16 cellular contexts compared by ENCODE assay signal in the genomic region with DNA sequence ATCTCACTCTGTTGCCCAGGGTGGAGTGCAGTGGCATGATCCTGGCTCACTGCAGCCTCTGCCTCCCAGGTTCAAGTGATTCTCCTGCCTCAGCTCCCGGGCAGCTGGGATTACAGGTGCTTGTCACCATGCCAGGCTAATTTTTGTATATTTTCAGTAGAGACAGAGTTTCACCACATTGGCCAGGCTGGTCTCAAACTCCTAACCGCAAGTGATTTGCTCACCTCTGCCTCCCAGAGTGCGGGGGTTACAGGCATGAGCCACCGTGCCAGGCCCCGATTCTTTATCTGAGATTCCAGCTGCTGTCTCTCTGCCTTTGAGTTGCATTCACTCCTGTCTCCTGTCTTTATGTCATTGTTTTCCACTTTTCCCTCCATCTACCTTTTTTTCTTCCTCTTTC.
DNase-seq lines count a peak whose midpoint lies in the region; ATAC-seq and TF ChIP-seq lines count a peak whose summit lies in the region.
"Had no signal": no experiment of that assay in that cellular context is flagged by ENCODE, and none has a peak within 500 bp of the region (broad histone marks: within the 10 kb centered on the region; RNA-seq: fewer than 3 reads in every experiment).

No MANE protein-coding gene starts in this region.

- H3K9me3 Mint-ChIP-seq in WTC11 (no peaks in the 10 kb centered on the region), neural progenitor cell (no peaks in the 10 kb centered on the region), osteocyte (ENCODE audit: unreplicated experiment) (no peaks in the 10 kb centered on the region)
- H3K9me3 Mint-ChIP-seq: CD8-positive, alpha-beta memory T cell; IgD-negative memory B cell had no signal

- H3K4me2 ChIP-seq in KMS-11: peak overlapping the region; percentile 45; the same call in 1 of the 2 replicates
- H3K4me2 ChIP-seq in neural progenitor cell: peak overlapping the region; percentile 8
- H3K4me2 ChIP-seq: BLaER1 had no signal

- H3K9ac ChIP-seq in KMS-11 (no peak overlapping the region; the same call in 1 of the 2 replicates), neural progenitor cell (no peak overlapping the region)
- H3K9ac ChIP-seq: BLaER1 had no signal

- H3K27me3 ChIP-seq in KMS-11 (ENCODE audit: insufficient read depth, low read depth): no peaks in the 10 kb centered on the region
- H3K27me3 ChIP-seq in neural progenitor cell: no peaks in the 10 kb centered on the region
- H3K27me3 ChIP-seq: BLaER1 had no signal

- no peak overlapping the region for H3K4me3 Mint-ChIP-seq in WTC11
- no peak overlapping the region for H3K4me3 Mint-ChIP-seq in neural progenitor cell
- H3K4me3 Mint-ChIP-seq in osteocyte (ENCODE audit: unreplicated experiment): no peak overlapping the region
- H3K4me3 Mint-ChIP-seq: CD8-positive, alpha-beta memory T cell; IgD-negative memory B cell had no signal

- H3K79me2 ChIP-seq in KMS-11 (ENCODE audit: insufficient read depth, low read depth) (no peaks in the 10 kb centered on the region), neural progenitor cell (ENCODE audit: low read depth) (no peaks in the 10 kb centered on the region)

- H3F3A ChIP-seq in neural progenitor cell (ENCODE audit: low read depth): peaks cover 8% of the 10 kb centered on the region

- no peaks in the 10 kb centered on the region for H3K27me3 Mint-ChIP-seq in WTC11 (ENCODE audit: low read depth)
- no peaks in the 10 kb centered on the region for H3K27me3 Mint-ChIP-seq in neural progenitor cell (ENCODE audit: insufficient read depth, low read depth)
- H3K27me3 Mint-ChIP-seq in osteocyte (ENCODE audit: unreplicated experiment): peaks cover 5% of the 10 kb centered on the region

- H3K36me3 Mint-ChIP-seq in WTC11: no peaks in the 10 kb centered on the region
- no peaks in the 10 kb centered on the region for H3K36me3 Mint-ChIP-seq in neural progenitor cell
- no peaks in the 10 kb centered on the region for H3K36me3 Mint-ChIP-seq in osteocyte (ENCODE audit: unreplicated experiment)
- H3K36me3 Mint-ChIP-seq: CD8-positive, alpha-beta memory T cell; IgD-negative memory B cell had no signal

- no peak for ATAC-seq in WTC11
- ATAC-seq in HG03196 (IDR thresholded peaks at IDR 0.05; ENCODE audit: unreplicated experiment): no peak

- H3K36me3 ChIP-seq in KMS-11 (ENCODE audit: insufficient read depth) (no peaks in the 10 kb centered on the region), neural progenitor cell (no peaks in the 10 kb centered on the region)
- H3K36me3 ChIP-seq: BLaER1 had no signal

- POLR2A ChIA-PET in WTC11 (lab: Charles Lee): no interaction called here

- H3K27ac ChIP-seq in KMS-11 (peak overlapping the region; percentile 25; the same call in 1 of the 2 replicates), neural progenitor cell (no peak overlapping the region)
- H3K27ac ChIP-seq: 22Rv1, BLaER1 had no signal

- H3K4me3 ChIP-seq in KMS-11 (IDR thresholded peaks at IDR 0.05; ENCODE audit: insufficient read depth, low read depth, low read length) (no peak overlapping the region), neural progenitor cell (no peak overlapping the region)
- H3K4me3 ChIP-seq: BLaER1 had no signal

- H2AFZ ChIP-seq in KMS-11 (ENCODE audit: low read depth): no peak overlapping the region
- no peak overlapping the region for H2AFZ ChIP-seq in neural progenitor cell (replicated peaks)

- DNase-seq in DMS 273 (lab: John Stamatoyannopoulos, UW; ENCODE audit: unreplicated experiment): peak; percentile 13
- no peak for DNase-seq in DMS 273 treated with DMSO at 0.1 percent for 48 hours (lab: John Stamatoyannopoulos, UW)
- DNase-seq in WTC11 (ENCODE audit: low spot score): no peak
- no peak for DNase-seq in neural progenitor cell (ENCODE audit: low spot score)
- no peak for DNase-seq in osteocyte (ENCODE audit: extremely low spot score, unreplicated experiment)
- no peak for DNase-seq in NCI-H146 treated with DMSO at 0.1 percent for 48 hours (lab: John Stamatoyannopoulos, UW; ENCODE audit: unreplicated experiment)
- DNase-seq: Caco-2; CD8-positive, alpha-beta memory T cell; DMS79 treated with DMSO at 0.1 percent for 48 hours; GDM1; HCEC 1CT had no signal

- H3K4me1 Mint-ChIP-seq in WTC11 (peaks cover 31% of the 10 kb centered on the region), neural progenitor cell (peaks cover 7% of the 10 kb centered on the region), osteocyte (ENCODE audit: unreplicated experiment) (no peaks in the 10 kb centered on the region)
- H3K4me1 Mint-ChIP-seq: CD8-positive, alpha-beta memory T cell; IgD-negative memory B cell had no signal

- CTCF ChIA-PET in WTC11 (lab: Charles Lee): interaction anchor here (0.6 to 2.1 kb wide), 4 partner anchors 9 to 230 kb away, joined by 3 to 4 read pairs (median 3); no protein-coding TSS in a partner anchor

- TF ChIP-seq CTCF in KMS-11 (conservative IDR thresholded peaks at IDR 0.05; ENCODE audit: low read depth, low read length) (no peak), WTC11 (IDR thresholded peaks at IDR 0.05) (no peak), neural progenitor cell (IDR thresholded peaks at IDR 0.05) (no peak), osteocyte (IDR thresholded peaks at IDR 0.05) (no peak)

- peaks cover 22% of the 10 kb centered on the region for H3K4me1 ChIP-seq in KMS-11 (ENCODE audit: low read depth, poor library complexity, severe bottlenecking)
- H3K4me1 ChIP-seq in neural progenitor cell: peaks cover 14% of the 10 kb centered on the region
- H3K4me1 ChIP-seq: Caco-2 had no signal

- H3K27ac Mint-ChIP-seq in WTC11: peak overlapping the region; percentile 43; the same call in 1 of the 2 replicates
- no peak overlapping the region for H3K27ac Mint-ChIP-seq in neural progenitor cell
- no peak overlapping the region for H3K27ac Mint-ChIP-seq in osteocyte (ENCODE audit: unreplicated experiment)
- H3K27ac Mint-ChIP-seq: CD8-positive, alpha-beta memory T cell; IgD-negative memory B cell had no signal

- H4K20me1 ChIP-seq in KMS-11 (ENCODE audit: insufficient read depth) (no peaks in the 10 kb centered on the region), neural progenitor cell (ENCODE audit: low read depth) (no peaks in the 10 kb centered on the region)
- H4K20me1 ChIP-seq: BLaER1 had no signal

- no peaks in the 10 kb centered on the region for H3K9me3 ChIP-seq in neural progenitor cell (ENCODE audit: low read depth)
- H3K9me3 ChIP-seq: BLaER1, Caco-2 had no signal

TF ChIP-seq in WTC11, 78 proteins besides CTCF, POLR2A, EP300 and RAD21 (continues in another document):
- TF ChIP-seq RORB (CRISPR knock-in tag; IDR thresholded peaks at IDR 0.05) (no peak), JUN (CRISPR knock-in tag; IDR thresholded peaks at IDR 0.05) (no peak), MLX (CRISPR knock-in tag; IDR thresholded peaks at IDR 0.05) (no peak), GRHL2 (CRISPR knock-in tag; IDR thresholded peaks at IDR 0.05; ENCODE audit: insufficient replicate concordance, severe bottlenecking) (no peak), ZBTB43 (CRISPR knock-in tag; IDR thresholded peaks at IDR 0.05) (no peak), ZNF263 (CRISPR knock-in tag; IDR thresholded peaks at IDR 0.05; ENCODE audit: low read depth) (no peak), ZMAT4 (CRISPR knock-in tag; IDR thresholded peaks at IDR 0.05) (no peak), CDX4 (CRISPR knock-in tag; IDR thresholded peaks at IDR 0.05; ENCODE audit: borderline replicate concordance) (no peak), OVOL2 (CRISPR knock-in tag; IDR thresholded peaks at IDR 0.05; ENCODE audit: borderline replicate concordance) (no peak)
- TF ChIP-seq, protein P1, sequence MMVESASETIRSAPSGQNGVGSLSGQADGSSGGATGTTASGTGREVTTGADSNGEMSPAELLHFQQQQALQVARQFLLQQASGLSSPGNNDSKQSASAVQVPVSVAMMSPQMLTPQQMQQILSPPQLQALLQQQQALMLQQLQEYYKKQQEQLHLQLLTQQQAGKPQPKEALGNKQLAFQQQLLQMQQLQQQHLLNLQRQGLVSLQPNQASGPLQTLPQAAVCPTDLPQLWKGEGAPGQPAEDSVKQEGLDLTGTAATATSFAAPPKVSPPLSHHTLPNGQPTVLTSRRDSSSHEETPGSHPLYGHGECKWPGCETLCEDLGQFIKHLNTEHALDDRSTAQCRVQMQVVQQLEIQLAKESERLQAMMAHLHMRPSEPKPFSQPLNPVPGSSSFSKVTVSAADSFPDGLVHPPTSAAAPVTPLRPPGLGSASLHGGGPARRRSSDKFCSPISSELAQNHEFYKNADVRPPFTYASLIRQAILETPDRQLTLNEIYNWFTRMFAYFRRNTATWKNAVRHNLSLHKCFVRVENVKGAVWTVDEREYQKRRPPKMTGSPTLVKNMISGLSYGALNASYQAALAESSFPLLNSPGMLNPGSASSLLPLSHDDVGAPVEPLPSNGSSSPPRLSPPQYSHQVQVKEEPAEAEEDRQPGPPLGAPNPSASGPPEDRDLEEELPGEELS (CRISPR knock-in tag; IDR thresholded peaks at IDR 0.05): no peak
